Comparison of ENCODE assay signal across 28 cellular contexts in the genomic region with DNA sequence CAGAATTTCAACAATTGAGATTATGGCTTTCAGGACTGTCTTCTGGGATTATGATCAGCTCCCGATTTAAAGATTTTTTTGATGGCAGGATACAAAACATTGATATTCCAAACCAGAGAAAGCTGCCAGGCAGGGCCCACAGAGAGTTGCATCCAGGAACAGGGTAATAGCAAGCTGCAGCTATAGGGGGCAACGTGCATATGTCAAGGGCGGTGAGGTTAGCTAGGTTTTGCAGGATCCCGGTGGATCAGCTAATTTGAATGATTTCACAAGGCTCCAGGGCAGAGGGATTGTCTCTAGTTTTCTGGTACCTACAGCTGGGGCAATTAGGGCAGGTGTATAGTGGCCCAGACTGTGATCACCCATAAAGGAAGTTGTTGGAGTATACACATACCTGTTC.
"Had no signal": no experiment of that assay in that cellular context is flagged by ENCODE, and none has a peak within 500 bp of the region (broad histone marks: within the 10 kb centered on the region; RNA-seq: fewer than 3 reads in every experiment).

No MANE protein-coding gene starts in this region.

- DNase-seq: activated CD4-positive, alpha-beta memory T cell treated with anti-CD3 and anti-CD28 coated beads, Interleukin-2, amount 10 ng/mL, durations not matched to agents 7 days and 5 days; activated CD4-positive, alpha-beta T cell treated with anti-CD3 and anti-CD28 coated beads, Interleukin-2, amount 10 ng/mL, durations not matched to agents 24 days and 14 days; activated CD4-positive, CD25-positive, alpha-beta regulatory T cell treated with anti-CD3 and anti-CD28 coated beads, Interleukin-2, amount 50 U/mL, for 72 hours; activated gamma-delta T cell treated with Interleukin-2 at 50 U/mL for 16 hours; activated naive CD4-positive, alpha-beta T cell treated with anti-CD3 and anti-CD28 coated beads, Interleukin-2, amount 50 U/mL, for 16 hours; activated T-cell treated with anti-CD3 and anti-CD28 coated beads, Interleukin-2, amount 50 U/mL, for 4 hours; amniotic stem cell; brain microvascular endothelial cell; effector memory CD8-positive, alpha-beta T cell; head of caudate nucleus; hippocampal formation; kidney; left colon; midbrain; naive thymus-derived CD4-positive, alpha-beta T cell; stimulated activated CD4-positive, alpha-beta T cell treated with anti-CD3 and anti-CD28 coated beads, Interleukin-15, amount 100 ng/mL, for 24 hours; stimulated activated CD4-positive, alpha-beta T cell treated with anti-CD3 and anti-CD28 coated beads, Interleukin-2, amount 100 ng/mL, for 24 hours; stimulated activated naive CD4-positive, alpha-beta T cell; T-helper 9 cell had no signal

- H3K27ac ChIP-seq: brain microvascular endothelial cell, coronary artery, right atrium auricular region, suprapubic skin, tibial nerve, VCaP had no signal

- H3K4me1 ChIP-seq: right atrium auricular region, suprapubic skin, tibial nerve had no signal

- H3K27me3 ChIP-seq: brain microvascular endothelial cell, right atrium auricular region, suprapubic skin, tibial nerve had no signal

- H3K36me3 ChIP-seq: brain microvascular endothelial cell, right atrium auricular region, suprapubic skin, tibial nerve had no signal

- H3K9me3 ChIP-seq: right atrium auricular region, suprapubic skin, tibial nerve had no signal

- H3K4me3 ChIP-seq: coronary artery, right atrium auricular region, smooth muscle cell, suprapubic skin, tibial nerve had no signal

- H3K4me2 ChIP-seq: smooth muscle cell had no signal

- FAIRE-seq: astrocyte, endothelial cell of umbilical vein, kidney, TTC549 had no signal
